In genomic region chrX:121431514-121431913, GRCh38 we compare ENCODE assay signal across 3 cellular contexts.
DNase-seq lines count a peak whose midpoint lies in the region; FAIRE-seq and TF ChIP-seq lines count a peak whose summit lies in the region.
"Not testable (repeated sequence)": the region's sequence is repeated elsewhere in the genome, so short reads cannot be mapped to it uniquely, and the experiment has no call there.

No MANE protein-coding gene starts in this region.

- DNase-seq in activated gamma-delta T cell (lab: John Stamatoyannopoulos, UW) (peak; percentile 9), chondrocyte (ENCODE audit: low spot score) (peak; percentile 82), kidney (peak; percentile 61)

- not testable (repeated sequence) for H3K27ac ChIP-seq in kidney (ENCODE audit: low read depth in 2 of 2, low read length in 2 of 2)

- H3K9ac ChIP-seq in kidney (ENCODE audit: low read length in 2 of 2) = not testable (repeated sequence)

- FAIRE-seq in kidney (lab: Jason Lieb, UNC) = not testable (repeated sequence)

- H3K27ac Mint-ChIP-seq in chondrocyte (ENCODE audit: unreplicated experiment) = not testable (repeated sequence)

- H3K9me3 ChIP-seq in kidney (ENCODE audit: control insufficient read depth in 1 of 2, low read length in 2 of 2) = not testable (repeated sequence)

- not testable (repeated sequence) for H3K4me1 ChIP-seq in kidney (ENCODE audit: control insufficient read depth in 1 of 2, insufficient read depth in 1 of 2, low read depth in 1 of 2, low read length in 2 of 2)

- TF ChIP-seq CTCF in chondrocyte (IDR thresholded peaks at IDR 0.05); kidney (IDR thresholded peaks at IDR 0.05; ENCODE audit: borderline replicate concordance, extremely low read depth, insufficient read depth): not testable (repeated sequence)

- not testable (repeated sequence) for H3K4me3 Mint-ChIP-seq in chondrocyte (ENCODE audit: unreplicated experiment)

- H3K36me3 ChIP-seq in kidney (ENCODE audit: control insufficient read depth in 1 of 2, insufficient read depth in 2 of 2, low read length in 2 of 2) = not testable (repeated sequence)

- not testable (repeated sequence) for H3K27me3 Mint-ChIP-seq in chondrocyte (ENCODE audit: low read depth)

- H3K36me3 Mint-ChIP-seq in chondrocyte (ENCODE audit: low read depth) = not testable (repeated sequence)

- H3K9me3 Mint-ChIP-seq in chondrocyte (ENCODE audit: low read depth) = peaks cover 22% of the 10 kb centered on the region

- intact Hi-C loops in kidney (cut with DNase I) = not testable (repeated sequence)

- H3K4me1 Mint-ChIP-seq in chondrocyte (ENCODE audit: low read depth) = not testable (repeated sequence)

- H3K4me3 ChIP-seq in kidney (ENCODE audit: low read length in 2 of 2) = not testable (repeated sequence)

Comparison
In these comparisons a context has a peak if more than half of its experiments do, and no peak if none do; other contexts are left out.
1. DNase-seq: peak in every context shown above with its lines; median percentile 82 in chondrocyte; 61 in kidney; 9 in activated gamma-delta T cell.